12 cellular contexts compared by ENCODE assay signal in the genomic region with DNA sequence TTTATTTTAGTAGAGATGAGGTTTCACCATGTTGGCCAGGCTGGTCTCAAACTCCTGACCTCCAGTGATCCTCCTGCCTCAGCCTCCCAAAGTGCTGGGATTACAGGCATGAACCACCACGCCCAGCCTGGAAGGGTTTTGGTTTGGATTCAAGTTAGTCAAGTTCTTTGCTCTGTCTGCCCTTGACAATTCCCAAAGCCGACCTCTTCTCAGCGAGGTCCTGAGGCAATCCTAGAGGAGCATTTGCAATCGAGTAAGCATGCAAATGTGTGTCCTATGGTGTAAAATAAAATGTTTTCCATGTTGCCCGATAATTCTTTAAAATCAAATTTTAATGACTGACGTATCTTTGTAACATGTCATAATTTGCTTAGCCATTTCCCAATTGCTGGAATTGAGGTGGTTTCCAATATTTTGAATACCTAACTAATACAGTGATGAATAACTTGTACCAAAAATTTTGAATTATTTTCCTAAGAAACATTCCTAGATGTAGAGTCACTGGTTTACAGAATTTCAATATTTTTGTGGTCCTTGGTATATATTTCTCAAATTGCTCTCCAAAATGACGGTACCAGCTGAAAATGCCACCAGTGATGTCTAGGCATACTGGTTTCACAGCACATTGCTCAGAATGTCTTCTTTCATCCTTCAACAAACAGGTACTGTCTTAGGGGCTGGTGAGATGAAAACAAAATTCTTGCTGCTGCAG. TPM values are rescaled to one million over a fixed set of nuclear protein-coding genes. Genes with fewer than 3 reads are reported as not detected.
DNase-seq lines count a peak whose midpoint lies in the region; ATAC-seq and TF ChIP-seq lines count a peak whose summit lies in the region.
"Had no signal": no experiment of that assay in that cellular context is flagged by ENCODE, and none has a peak within 500 bp of the region (broad histone marks: within the 10 kb centered on the region; RNA-seq: fewer than 3 reads in every experiment).

No MANE protein-coding gene starts in this region.

- H3K4ac ChIP-seq in neuronal stem cell (ENCODE audit: low read length), result no peak overlapping the region

- peak overlapping the region; percentile 62 for H2AFZ ChIP-seq in neuronal stem cell (ENCODE audit: low read length)

- H3K27me3 ChIP-seq in neuronal stem cell (ENCODE audit: control insufficient read depth in 3 of 3, insufficient read depth in 3 of 3, low read depth in 1 of 3, low read length in 3 of 3), result no peaks in the 10 kb centered on the region
- H3K27me3 ChIP-seq in stomach, result peaks cover 0 to 3% (median 0%) of the 10 kb centered on the region in 3 donors

- H3K4me1 ChIP-seq in neuronal stem cell (ENCODE audit: control insufficient read depth in 2 of 2, insufficient read depth in 1 of 2, low read depth in 1 of 2, low read length in 2 of 2) (peaks cover 3 to 4% of the 10 kb centered on the region in 2 donors), stomach (no peaks in the 10 kb centered on the region)
- H3K4me1 ChIP-seq: prostate gland had no signal

- ATAC-seq in HG02763 (IDR thresholded peaks at IDR 0.05; ENCODE audit: unreplicated experiment), result peak; percentile 28
- no peak for ATAC-seq in activated T-cell treated with anti-CD3 and anti-CD28 coated beads, Interleukin-2, amount 50 U/mL, for 72 hours (replicated peaks in 1 of 2)

- no peaks in the 10 kb centered on the region for H3K27me3 Mint-ChIP-seq in activated CD4-positive, alpha-beta T cell treated with anti-CD3 and anti-CD28 coated beads, Interleukin-2, amount 10 ng/mL, durations not matched to agents 24 days and 14 days
- peaks cover 12% of the 10 kb centered on the region for H3K27me3 Mint-ChIP-seq in activated T-cell treated with anti-CD3 and anti-CD28 coated beads, Interleukin-2, amount 50 U/mL, for 72 hours (ENCODE audit: low read depth)

- WGBS in neuronal stem cell (ENCODE audit: extremely low coverage in 2 of 2, insufficient read length in 2 of 2, insufficient replicate concordance in 1 of 2), 2 donors, result no CpG with 5 or more reads among the region's 7 CpGs
- WGBS in stomach, 5 donors, result 90 to 95% (median 95%) methylated on average over 7 of the region's 7 CpGs

- no peak overlapping the region for H2BK12ac ChIP-seq in neuronal stem cell (ENCODE audit: low read length)

- H3K9ac ChIP-seq in neuronal stem cell (ENCODE audit: low read depth, low read length, poor library complexity), result no peak overlapping the region

- intact Hi-C loops in activated CD4-positive, alpha-beta T cell treated with anti-CD3 and anti-CD28 coated beads, Interleukin-2, amount 10 ng/mL, durations not matched to agents 24 days and 14 days (cut with micrococcal nuclease), result loop anchor here (1.0 to 2.0 kb wide), 5 partner anchors 21 to 446 kb away; a partner anchor contains a TSS
- intact Hi-C loops in cardiac septum (cut with DNase I), result no loop called here
- intact Hi-C loops in stomach (cut with DNase I; ENCODE audit: low total_unique reads), result no loop called here

- no peak overlapping the region for H2BK120ac ChIP-seq in neuronal stem cell (ENCODE audit: low read depth, low read length)

- H3K4me2 ChIP-seq in neuronal stem cell (ENCODE audit: insufficient read depth, low read length, poor library complexity, severe bottlenecking), result no peak overlapping the region

- no peak overlapping the region for H2BK15ac ChIP-seq in neuronal stem cell (ENCODE audit: low read length)

- H3K23ac ChIP-seq in neuronal stem cell (ENCODE audit: low read depth, low read length, poor library complexity), result no peak overlapping the region

- no peaks in the 10 kb centered on the region for H3K36me3 ChIP-seq in neuronal stem cell (replicated peaks in 1 of 2; ENCODE audit: control insufficient read depth in 2 of 2, insufficient read depth in 2 of 2, low read length in 2 of 2)
- H3K36me3 ChIP-seq in stomach, result no peaks in the 10 kb centered on the region
- H3K36me3 ChIP-seq: prostate gland had no signal

- peaks cover 4% of the 10 kb centered on the region for H3K36me3 Mint-ChIP-seq in activated CD4-positive, alpha-beta T cell treated with anti-CD3 and anti-CD28 coated beads, Interleukin-2, amount 10 ng/mL, durations not matched to agents 24 days and 14 days (ENCODE audit: low read depth)
- no peaks in the 10 kb centered on the region for H3K36me3 Mint-ChIP-seq in activated T-cell treated with anti-CD3 and anti-CD28 coated beads, Interleukin-2, amount 50 U/mL, for 72 hours (ENCODE audit: insufficient read depth in 2 of 2)

- H3K18ac ChIP-seq in neuronal stem cell (ENCODE audit: low read length), result no peak overlapping the region

- H3K27ac Mint-ChIP-seq in activated CD4-positive, alpha-beta T cell treated with anti-CD3 and anti-CD28 coated beads, Interleukin-2, amount 10 ng/mL, durations not matched to agents 24 days and 14 days, result peak overlapping the region; percentile 90
- peak overlapping the region; percentile 49 for H3K27ac Mint-ChIP-seq in activated T-cell treated with anti-CD3 and anti-CD28 coated beads, Interleukin-2, amount 50 U/mL, for 72 hours
- H3K27ac Mint-ChIP-seq: endodermal cell had no signal

- H3K4me3 Mint-ChIP-seq in activated CD4-positive, alpha-beta T cell treated with anti-CD3 and anti-CD28 coated beads, Interleukin-2, amount 10 ng/mL, durations not matched to agents 24 days and 14 days, result peak overlapping the region; percentile 70
- peak overlapping the region; percentile 47 to 64 for H3K4me3 Mint-ChIP-seq in activated T-cell treated with anti-CD3 and anti-CD28 coated beads, Interleukin-2, amount 50 U/mL, for 72 hours
- H3K4me3 Mint-ChIP-seq: endodermal cell had no signal

- no peak overlapping the region for H4K8ac ChIP-seq in neuronal stem cell (ENCODE audit: low read depth, low read length)

- no peak for DNase-seq in activated CD4-positive, alpha-beta T cell treated with anti-CD3 and anti-CD28 coated beads, Interleukin-2, amount 10 ng/mL, durations not matched to agents 24 days and 14 days
- DNase-seq in activated CD4-positive, alpha-beta T cell treated with anti-CD3 and anti-CD28 coated beads for 48 hours, result no peak
- no peak for DNase-seq in activated T-cell treated with anti-CD3 and anti-CD28 coated beads, Interleukin-2, amount 50 U/mL, for 72 hours
- no peak for DNase-seq in neuronal stem cell (ENCODE audit: low spot score)
- no peak for DNase-seq in NCI-H2196 (lab: John Stamatoyannopoulos, UW; ENCODE audit: unreplicated experiment)
- no peak for DNase-seq in cardiac septum (ENCODE audit: low spot score)
- no peak for DNase-seq in stomach
- DNase-seq: endodermal cell, hypothalamus, SHP77 had no signal

- H3K9me3 ChIP-seq in neuronal stem cell (replicated peaks in 1 of 2; ENCODE audit: control insufficient read depth in 2 of 2, insufficient read depth in 1 of 2, low read depth in 1 of 2, low read length in 2 of 2) (no peaks in the 10 kb centered on the region), stomach (no peaks in the 10 kb centered on the region)
- H3K9me3 ChIP-seq: prostate gland had no signal

- H3K27ac ChIP-seq in neuronal stem cell (replicated peaks; ENCODE audit: low read length) (no peak overlapping the region), stomach (no peak overlapping the region)
- H3K27ac ChIP-seq: prostate gland had no signal

- no peaks in the 10 kb centered on the region for H3K79me1 ChIP-seq in neuronal stem cell (ENCODE audit: low read depth, low read length)

- no peaks in the 10 kb centered on the region for H3K9me3 Mint-ChIP-seq in activated CD4-positive, alpha-beta T cell treated with anti-CD3 and anti-CD28 coated beads, Interleukin-2, amount 10 ng/mL, durations not matched to agents 24 days and 14 days
- no peaks in the 10 kb centered on the region for H3K9me3 Mint-ChIP-seq in activated T-cell treated with anti-CD3 and anti-CD28 coated beads, Interleukin-2, amount 50 U/mL, for 72 hours
- H3K9me3 Mint-ChIP-seq: endodermal cell had no signal

- H3K4me3 ChIP-seq in neuronal stem cell (ENCODE audit: low read length in 2 of 2), result no peak overlapping the region
- H3K4me3 ChIP-seq in stomach, result no peak overlapping the region
- H3K4me3 ChIP-seq: prostate gland had no signal

- TF ChIP-seq CTCF in stomach (IDR thresholded peaks at IDR 0.05), result no peak

- no peak overlapping the region for H3K14ac ChIP-seq in neuronal stem cell (ENCODE audit: low read length)

- TF ChIP-seq EP300 in stomach (IDR thresholded peaks at IDR 0.05), result no peak

- H3K4me1 Mint-ChIP-seq in activated CD4-positive, alpha-beta T cell treated with anti-CD3 and anti-CD28 coated beads, Interleukin-2, amount 10 ng/mL, durations not matched to agents 24 days and 14 days, result peaks cover 45% of the 10 kb centered on the region
- peaks cover 50% of the 10 kb centered on the region for H3K4me1 Mint-ChIP-seq in activated T-cell treated with anti-CD3 and anti-CD28 coated beads, Interleukin-2, amount 50 U/mL, for 72 hours (ENCODE audit: low read depth)
- H3K4me1 Mint-ChIP-seq: endodermal cell had no signal

- no peak for TF ChIP-seq POLR2A in stomach (IDR thresholded peaks at IDR 0.05)

- no peak overlapping the region for H2AK5ac ChIP-seq in neuronal stem cell (ENCODE audit: low read depth, low read length)

- no peak overlapping the region for H4K91ac ChIP-seq in neuronal stem cell (ENCODE audit: low read depth, low read length, poor library complexity)

- no peak overlapping the region for H2BK5ac ChIP-seq in neuronal stem cell (ENCODE audit: low read length)

RNA-seq across cellular contexts. Expression of a gene that starts 38.7 kb away (rescaled TPM):
- 25.4 and 25.6 TPM in 2 replicates for total RNA-seq in activated CD4-positive, alpha-beta T cell treated with anti-CD3 and anti-CD28 coated beads, Interleukin-2, amount 10 ng/mL, durations not matched to agents 24 days and 14 days
- total RNA-seq in activated T-cell treated with anti-CD3 and anti-CD28 coated beads, Interleukin-2, amount 50 U/mL, for 72 hours, result 10 to 100 TPM; 20.7 to 23.9 TPM
- polyA plus RNA-seq in neuronal stem cell (2013, experiment 1 of 2), result 48.7 TPM
- polyA plus RNA-seq in neuronal stem cell (2013, experiment 2 of 2), result 50.5 TPM
- total RNA-seq in cardiac septum (20.5 TPM), stomach (10 to 100 TPM in 2 of 5 donors, 1 to 10 TPM in 2, under 1 TPM in 1; 0.72 to 25.8 (median 5.0) TPM)
- 1 to 10 TPM; 5.3 to 9.8 (median 7.0) TPM for polyA plus RNA-seq in stomach

RNA-seq across cellular contexts. Expression of a gene that starts 38.8 kb away (rescaled TPM):
- 4.6 and 5.4 TPM in 2 replicates for total RNA-seq in activated CD4-positive, alpha-beta T cell treated with anti-CD3 and anti-CD28 coated beads, Interleukin-2, amount 10 ng/mL, durations not matched to agents 24 days and 14 days
- 1 to 10 TPM; 6.0 to 8.6 TPM for total RNA-seq in activated T-cell treated with anti-CD3 and anti-CD28 coated beads, Interleukin-2, amount 50 U/mL, for 72 hours
- 8.5 TPM for polyA plus RNA-seq in neuronal stem cell (2013, experiment 1 of 2)
- 8.5 TPM for polyA plus RNA-seq in neuronal stem cell (2013, experiment 2 of 2)
- 4.1 TPM for total RNA-seq in cardiac septum
- 10 to 100 TPM in 3 of 5 donors, 1 to 10 TPM in 1, under 1 TPM in 1; 0.58 to 27.2 (median 12.3) TPM for total RNA-seq in stomach
- polyA plus RNA-seq in stomach, result 1 to 10 TPM; 4.0 to 4.6 (median 4.1) TPM
